ENCODE assay signal across 15 cellular contexts in the genomic region with DNA sequence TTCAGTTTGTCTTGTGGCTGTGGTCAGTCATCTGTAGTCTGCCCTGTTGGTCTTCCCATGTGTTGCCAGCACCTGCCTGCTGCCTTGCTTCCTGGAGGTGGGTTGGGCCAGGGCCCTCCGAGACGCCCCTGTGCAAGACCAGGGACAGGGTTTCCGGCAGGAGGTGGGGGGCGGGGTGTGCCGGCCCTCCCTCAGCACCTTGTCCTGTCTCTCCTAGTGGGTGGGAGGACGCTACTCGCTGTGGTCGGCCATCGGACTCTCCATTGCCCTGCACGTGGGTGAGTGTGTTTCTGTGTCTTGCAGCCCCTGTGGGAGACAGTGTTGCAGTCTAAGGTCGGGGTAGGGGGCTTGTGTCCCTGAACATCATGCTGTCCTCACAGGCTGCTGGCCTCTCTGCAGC.
"Had no signal": no experiment of that assay in that cellular context is flagged by ENCODE, and none has a peak within 500 bp of the region (broad histone marks: within the 10 kb centered on the region; RNA-seq: fewer than 3 reads in every experiment).

No MANE protein-coding gene starts in this region.

- H3K27ac ChIP-seq: KMS-11 had no signal

- H3K9ac ChIP-seq: KMS-11 had no signal

- ATAC-seq: activated CD8-positive, alpha-beta T cell treated with anti-CD3 and anti-CD28 coated beads, Interleukin-2, amount 10 ng/mL, durations not matched to agents 7 days and 5 days; activated naive CD8-positive, alpha-beta T cell treated with anti-CD3 and anti-CD28 coated beads, Interleukin-2, amount 50 U/mL, for 24 hours; T-helper 17 cell; WTC11 had no signal

- DNase-seq: activated CD4-positive, alpha-beta T cell treated with anti-CD3 and anti-CD28 coated beads for 48 hours; activated CD4-positive, alpha-beta T cell treated with anti-CD3 and anti-CD28 coated beads, Interleukin-2, amount 50 U/mL, for 4 hours; activated CD4-positive, CD25-positive, alpha-beta regulatory T cell treated with anti-CD3 and anti-CD28 coated beads, Interleukin-2, amount 50 U/mL, for 72 hours; activated CD8-positive, alpha-beta memory T cell treated with anti-CD3 and anti-CD28 coated beads, Interleukin-2, amount 50 U/mL, for 48 hours; activated CD8-positive, alpha-beta T cell treated with anti-CD3 and anti-CD28 coated beads, Interleukin-2, amount 10 ng/mL, durations not matched to agents 7 days and 5 days; activated effector memory CD4-positive, alpha-beta T cell treated with Interleukin-2 at 50 U/mL for 16 hours; activated naive CD4-positive, alpha-beta T cell; activated naive CD8-positive, alpha-beta T cell treated with anti-CD3 and anti-CD28 coated beads, Interleukin-2, amount 50 U/mL, for 24 hours; activated T-cell treated with anti-CD3 and anti-CD28 coated beads, Interleukin-2, amount 50 U/mL, for 1 hour; NCI-H1436; NCI-H1694 treated with DMSO at 0.1 percent for 48 hours; T-helper 17 cell; T-helper 9 cell had no signal

- H3K4me2 ChIP-seq: KMS-11 had no signal
